In genomic region chr1:11691302-11691914, GRCh38 we compare ENCODE assay signal across 8 cellular contexts. TPM values are rescaled to one million over a fixed set of nuclear protein-coding genes. Genes with fewer than 3 reads are reported as not detected.
A peak's percentile ranks its signal among the peaks of the same experiment; 100 is the strongest.
DNase-seq lines count a peak whose midpoint lies in the region; ATAC-seq and TF ChIP-seq lines count a peak whose summit lies in the region.

Gene DRAXIN, plus strand, starts transcription at chr1:11691710. Its CDS starts 14,549 bp downstream, at chr1:11706259.

- H3K36me3 ChIP-seq in heart right ventricle (no peaks in the 10 kb centered on the region), urinary bladder (ENCODE audit: insufficient read depth) (no peaks in the 10 kb centered on the region)

- peaks cover 0 to 29% (median 10%) of the 10 kb centered on the region in 9 donors for H3K4me1 ChIP-seq in heart right ventricle
- H3K4me1 ChIP-seq in urinary bladder (ENCODE audit: insufficient read depth): peaks cover 3% of the 10 kb centered on the region

- H3K36me3 Mint-ChIP-seq in activated CD8-positive, alpha-beta T cell treated with anti-CD3 and anti-CD28 coated beads for 36 hours (ENCODE audit: low read depth): no peaks in the 10 kb centered on the region
- peaks cover 0 to 5% (median 0%) of the 10 kb centered on the region in 3 donors for H3K36me3 Mint-ChIP-seq in immature natural killer cell

- WGBS in heart right ventricle, 2 donors: 1% methylated on average over 36 to 78 of the region's 78 CpGs
- under 1% methylated on average over 74 of the region's 78 CpGs for WGBS in urinary bladder

- POLR2A ChIA-PET in activated CD8-positive, alpha-beta T cell treated with anti-CD3 and anti-CD28 coated beads for 36 hours (lab: Charles Lee): interaction anchor here (1.0 to 1.3 kb wide), 2 partner anchors 9 to 13 kb away, joined by 3 to 4 read pairs; no protein-coding TSS in a partner anchor

- intact Hi-C loops in heart right ventricle (cut with DNase I) (no loop called here), Right ventricle myocardium inferior (cut with DNase I) (no loop called here), posterior cingulate gyrus (cut with DNase I) (no loop called here)
- intact Hi-C loops in activated CD8-positive, alpha-beta T cell treated with anti-CD3 and anti-CD28 coated beads for 36 hours (cut with micrococcal nuclease): no loop called here

- H3K4me3 ChIP-seq in heart right ventricle (peak within 1 kb of the TSS in 9 of 10 donors; percentile 16 to 47 (median 30)), urinary bladder (ENCODE audit: low read depth, low read length) (peak within 1 kb of the TSS; percentile 20)

- H3K9me3 Mint-ChIP-seq in activated CD8-positive, alpha-beta T cell treated with anti-CD3 and anti-CD28 coated beads for 36 hours: no peaks in the 10 kb centered on the region
- peaks cover 0 to 2% (median 0%) of the 10 kb centered on the region in 6 donors for H3K9me3 Mint-ChIP-seq in immature natural killer cell

- H3K4me3 Mint-ChIP-seq in activated CD8-positive, alpha-beta T cell treated with anti-CD3 and anti-CD28 coated beads for 36 hours: peak within 1 kb of the TSS; percentile 53
- H3K4me3 Mint-ChIP-seq in immature natural killer cell: peak within 1 kb of the TSS; percentile 73 to 97 (median 86)

- no peak within 1 kb of the TSS for H3K27ac Mint-ChIP-seq in activated CD8-positive, alpha-beta T cell treated with anti-CD3 and anti-CD28 coated beads for 36 hours
- H3K27ac Mint-ChIP-seq in immature natural killer cell: peak within 1 kb of the TSS; percentile 25 to 81 (median 76)

- no peak for TF ChIP-seq CTCF in heart right ventricle (IDR thresholded peaks at IDR 0.05)
- no peak for TF ChIP-seq CTCF in activated CD8-positive, alpha-beta T cell treated with anti-CD3 and anti-CD28 coated beads for 36 hours (IDR thresholded peaks at IDR 0.05)

- CTCF ChIA-PET in activated CD8-positive, alpha-beta T cell treated with anti-CD3 and anti-CD28 coated beads for 36 hours (lab: Charles Lee): interaction anchor here (2.2 kb wide), 1 partner anchor 28 kb away, joined by 8 read pairs; no protein-coding TSS in a partner anchor

- no peaks in the 10 kb centered on the region for H3K9me3 ChIP-seq in heart right ventricle

- peaks cover 22% of the 10 kb centered on the region for H3K4me1 Mint-ChIP-seq in activated CD8-positive, alpha-beta T cell treated with anti-CD3 and anti-CD28 coated beads for 36 hours (ENCODE audit: low read depth)
- peaks cover 33 to 38% of the 10 kb centered on the region in 2 donors for H3K4me1 Mint-ChIP-seq in immature natural killer cell

- peaks cover 36% of the 10 kb centered on the region for H3K27me3 Mint-ChIP-seq in activated CD8-positive, alpha-beta T cell treated with anti-CD3 and anti-CD28 coated beads for 36 hours
- peaks cover 11 to 13% (median 12%) of the 10 kb centered on the region in 3 donors for H3K27me3 Mint-ChIP-seq in immature natural killer cell (ENCODE audit: low read depth in 3 of 3)

- peaks cover 23 to 92% (median 83%) of the 10 kb centered on the region in 7 donors for H3K27me3 ChIP-seq in heart right ventricle

- H3K27ac ChIP-seq in heart right ventricle (no peak within 1 kb of the TSS), urinary bladder (ENCODE audit: low read depth) (no peak within 1 kb of the TSS)

- ATAC-seq in heart right ventricle (peak in 3 of 8 donors; percentile 18 to 25 (median 18)), Right ventricle myocardium inferior (no peak), HG03175 (IDR thresholded peaks at IDR 0.05; ENCODE audit: unreplicated experiment) (no peak)
- no peak for ATAC-seq in activated CD8-positive, alpha-beta T cell treated with anti-CD3 and anti-CD28 coated beads for 36 hours

- DNase-seq in heart right ventricle: no peak
- no peak for DNase-seq in Right ventricle myocardium inferior (ENCODE audit: missing footprints)
- DNase-seq in activated CD8-positive, alpha-beta T cell treated with anti-CD3 and anti-CD28 coated beads for 36 hours: no peak
- DNase-seq in immature natural killer cell: peak in 2 of 3 donors; percentile 15 to 37
- no peak for DNase-seq in Kasumi-1 (lab: John Stamatoyannopoulos, UW)
- DNase-seq in posterior cingulate gyrus: no peak

RNA-seq across cellular contexts. Expression of gene DRAXIN, which starts in this region (rescaled TPM):
- total RNA-seq in heart right ventricle (under 1 TPM in 8 of 10 donors, not detected in 2; 0.05 to 0.18 (median 0.12) TPM), Right ventricle myocardium inferior (0.03 TPM), urinary bladder (0.21 TPM)
- polyA plus RNA-seq in heart right ventricle (under 1 TPM; 0.01 to 0.07 TPM), immature natural killer cell (under 1 TPM; 0.29 to 0.94 (median 0.58) TPM), urinary bladder (0.01 TPM)
- total RNA-seq in activated CD8-positive, alpha-beta T cell treated with anti-CD3 and anti-CD28 coated beads for 36 hours: under 1 TPM; 0.18 to 0.20 TPM

Comparison
In these comparisons a context has a peak if more than half of its experiments do, and no peak if none do; other contexts are left out.
1. Peak in DNase-seq in immature natural killer cell; RNA of the gene not detected or under 1 TPM.